15 cellular contexts compared by ENCODE assay signal in genomic region chr2:64998658-64999061, GRCh38. TPM values are rescaled to one million over a fixed set of nuclear protein-coding genes. Genes with fewer than 3 reads are reported as not detected.
DNase-seq lines count a peak whose midpoint lies in the region; TF ChIP-seq lines count a peak whose summit lies in the region.
"Had no signal": no experiment of that assay in that cellular context is flagged by ENCODE, and none has a peak within 500 bp of the region (broad histone marks: within the 10 kb centered on the region; RNA-seq: fewer than 3 reads in every experiment).

No MANE protein-coding gene starts in this region.

- DNase-seq in Ammon's horn (ENCODE audit: low spot score), result peak; percentile 58
- peak in 1 of 2 donors; percentile 39 for DNase-seq in ascending aorta (ENCODE audit: low spot score in 2 of 2)
- peak in 27 of 42 donors; percentile 15 to 73 (median 42) for DNase-seq in head of caudate nucleus
- peak; percentile 63 for DNase-seq in pons (ENCODE audit: low spot score)
- no peak for DNase-seq in DMS53 treated with DMSO at 0.1 percent for 48 hours (lab: John Stamatoyannopoulos, UW; ENCODE audit: unreplicated experiment)
- DNase-seq in colonic mucosa, result no peak
- no peak for DNase-seq in NCI-H82 (lab: John Stamatoyannopoulos, UW)
- DNase-seq in nephron progenitor cell, result no peak
- DNase-seq: NCI-H1105, NCI-H524, retina had no signal

- H3K9me3 ChIP-seq in ascending aorta (no peaks in the 10 kb centered on the region), colonic mucosa (no peaks in the 10 kb centered on the region)

- H3K36me3 ChIP-seq in ascending aorta (peaks cover 4% of the 10 kb centered on the region in 2 donors), colonic mucosa (no peaks in the 10 kb centered on the region)

- H3K4me1 ChIP-seq in ascending aorta, result peaks cover 0 to 7% of the 10 kb centered on the region in 2 donors
- H3K4me1 ChIP-seq in colonic mucosa, result no peaks in the 10 kb centered on the region

- TF ChIP-seq CTCF in ascending aorta (IDR thresholded peaks at IDR 0.05) (no peak), colonic mucosa (IDR thresholded peaks at IDR 0.05) (no peak), nephron progenitor cell (IDR thresholded peaks at IDR 0.05) (no peak)

- no peaks in the 10 kb centered on the region for H3K27me3 ChIP-seq in ascending aorta
- H3K27me3 ChIP-seq in colonic mucosa, result no peaks in the 10 kb centered on the region
- H3K27me3 ChIP-seq: hepatocyte had no signal

- H3K4me3 ChIP-seq in ascending aorta (peak overlapping the region in 1 of 2 donors; percentile 5), colonic mucosa (no peak overlapping the region)
- H3K4me3 ChIP-seq: hepatocyte had no signal

- H3K27me3 Mint-ChIP-seq in nephron progenitor cell (ENCODE audit: low read depth, poor library complexity), result peaks cover 1% of the 10 kb centered on the region
- H3K27me3 Mint-ChIP-seq: dendritic cell treated with granulocyte-macrophage colony-stimulating factor and Interleukin-4, amounts not matched to agents 40 ng/mL and 50 ng/mL, for 4 days had no signal

- intact Hi-C loops in ascending aorta (cut with DNase I) (no loop called here), head of caudate nucleus (cut with DNase I) (loop anchor here (10.0 kb wide), 1 partner anchor 56 kb away; the partner anchor contains the start of gene CEP68), colonic mucosa (cut with DNase I) (no loop called here)

- H3K27ac Mint-ChIP-seq in nephron progenitor cell, result no peak overlapping the region
- H3K27ac Mint-ChIP-seq: activated T-helper 1 cell treated with anti-CD3 and anti-CD28 coated beads, Interleukin-12 subunit alpha, Interleukin-12 subunit beta, Interleukin-2, Interleukin-4 antibody, amounts not matched to agents 30 ng/mL and 10 ng/mL and 1 ng/mL, durations not matched to agents 14 hours and 24 hours and 36 hours; dendritic cell treated with granulocyte-macrophage colony-stimulating factor and Interleukin-4, amounts not matched to agents 40 ng/mL and 50 ng/mL, for 4 days had no signal

- no peak overlapping the region for H3K4me3 Mint-ChIP-seq in nephron progenitor cell
- H3K4me3 Mint-ChIP-seq: activated T-helper 1 cell treated with anti-CD3 and anti-CD28 coated beads, Interleukin-12 subunit alpha, Interleukin-12 subunit beta, Interleukin-2, Interleukin-4 antibody, amounts not matched to agents 30 ng/mL and 10 ng/mL and 1 ng/mL, durations not matched to agents 14 hours and 24 hours and 36 hours; dendritic cell treated with granulocyte-macrophage colony-stimulating factor and Interleukin-4, amounts not matched to agents 40 ng/mL and 50 ng/mL, for 4 days had no signal

- H3K9me3 Mint-ChIP-seq in nephron progenitor cell, result no peaks in the 10 kb centered on the region
- H3K9me3 Mint-ChIP-seq: activated T-helper 1 cell treated with anti-CD3 and anti-CD28 coated beads, Interleukin-12 subunit alpha, Interleukin-12 subunit beta, Interleukin-2, Interleukin-4 antibody, amounts not matched to agents 30 ng/mL and 10 ng/mL and 1 ng/mL, durations not matched to agents 14 hours and 24 hours and 36 hours; dendritic cell treated with granulocyte-macrophage colony-stimulating factor and Interleukin-4, amounts not matched to agents 40 ng/mL and 50 ng/mL, for 4 days had no signal

- no peaks in the 10 kb centered on the region for H3K4me1 Mint-ChIP-seq in nephron progenitor cell

- H3K9ac ChIP-seq in colonic mucosa (ENCODE audit: low read depth in 2 of 2, low read length in 2 of 2), result no peak overlapping the region

- H3K27ac ChIP-seq in ascending aorta (peak overlapping the region; percentile 55 to 72), colonic mucosa (no peak overlapping the region)
- H3K27ac ChIP-seq: C4-2B, hepatocyte had no signal

- H3K36me3 Mint-ChIP-seq in nephron progenitor cell (ENCODE audit: low read depth), result no peaks in the 10 kb centered on the region

RNA-seq across cellular contexts. Expression of gene SLC1A4, which starts 9.5 kb away (rescaled TPM):
- total RNA-seq in ascending aorta (19.5 TPM), colonic mucosa (10 to 100 TPM; 13.7 to 32.4 TPM)

RNA-seq across cellular contexts. Expression of gene CEP68, which starts 57.6 kb away (rescaled TPM):
- total RNA-seq in ascending aorta (30.8 TPM), colonic mucosa (1 to 10 TPM; 7.1 to 8.5 TPM)

Comparison
In these comparisons a context has a peak if more than half of its experiments do, and no peak if none do; other contexts are left out.
1. DNase-seq: peak in Ammon's horn (single experiment), head of caudate nucleus (27 of 42) and pons (single experiment); none in DMS53 treated with DMSO at 0.1 percent for 48 hours (single experiment), colonic mucosa (single experiment), NCI-H82 (single experiment) and nephron progenitor cell (single experiment).